Comparison of ENCODE assay signal across 11 cellular contexts in the genomic region with DNA sequence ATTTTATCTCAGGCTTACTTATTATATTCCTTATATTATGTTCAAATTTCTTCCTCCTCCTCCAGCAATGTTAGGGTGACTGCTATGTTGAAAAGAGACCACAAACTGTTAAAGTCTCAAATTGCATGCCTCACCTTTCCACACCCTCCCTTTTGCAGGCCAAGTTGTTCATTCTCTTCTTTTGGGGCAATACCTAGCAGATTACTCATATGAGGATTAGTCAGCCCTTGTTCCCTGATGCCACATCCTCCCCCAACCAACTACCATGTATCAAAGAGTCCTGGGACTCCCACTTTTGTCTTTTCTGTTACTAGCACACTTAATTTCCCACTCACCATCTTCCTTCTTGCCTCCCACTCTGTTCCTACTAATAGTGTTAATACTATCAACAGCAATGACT.
DNase-seq lines count a peak whose midpoint lies in the region; ATAC-seq, FAIRE-seq and TF ChIP-seq lines count a peak whose summit lies in the region.
"Had no signal": no experiment of that assay in that cellular context is flagged by ENCODE, and none has a peak within 500 bp of the region (broad histone marks: within the 10 kb centered on the region; RNA-seq: fewer than 3 reads in every experiment).

No MANE protein-coding gene starts in this region.

- TF ChIP-seq POLR2A in GM12878 (IDR thresholded peaks at IDR 0.05; ENCODE audit: low read depth, low read length) (no peak), esophagus muscularis mucosa (IDR thresholded peaks at IDR 0.05; ENCODE audit: low read depth) (no peak)

- no peak overlapping the region for H3K27ac Mint-ChIP-seq in activated T-cell treated with anti-CD3 and anti-CD28 coated beads, Interleukin-2, amount 50 U/mL, for 72 hours

- no peaks in the 10 kb centered on the region for H3K27me3 ChIP-seq in GM12878 (replicated peaks in 1 of 2; ENCODE audit: control insufficient read depth in 2 of 2, insufficient read depth in 2 of 2, low read length in 1 of 2)
- no peaks in the 10 kb centered on the region for H3K27me3 ChIP-seq in esophagus muscularis mucosa
- H3K27me3 ChIP-seq in effector memory CD4-positive, alpha-beta T cell (replicated peaks; ENCODE audit: control insufficient read depth, insufficient read depth, low read length, poor library complexity, severe bottlenecking): no peaks in the 10 kb centered on the region

- H3K27ac ChIP-seq in GM12878 (ENCODE audit: control insufficient read depth, insufficient read depth) (no peak overlapping the region), esophagus muscularis mucosa (replicated peaks in 1 of 4) (no peak overlapping the region)
- no peak overlapping the region for H3K27ac ChIP-seq in effector memory CD4-positive, alpha-beta T cell (ENCODE audit: insufficient read depth, low read length, poor library complexity, severe bottlenecking)
- H3K27ac ChIP-seq: parathyroid adenoma had no signal

- H3K36me3 Mint-ChIP-seq in activated T-cell treated with anti-CD3 and anti-CD28 coated beads, Interleukin-2, amount 50 U/mL, for 72 hours (ENCODE audit: insufficient read depth in 2 of 2): peaks cover 0 to 2% of the 10 kb centered on the region in 2 donors

- H3K9me3 Mint-ChIP-seq in activated T-cell treated with anti-CD3 and anti-CD28 coated beads, Interleukin-2, amount 50 U/mL, for 72 hours: peaks cover 0 to 2% of the 10 kb centered on the region in 2 donors

- CTCF ChIA-PET in GM12878 (lab: Yijun Ruan, JAX): no interaction called here

- SMC1A ChIA-PET in GM12878 (lab: Charles Lee; ENCODE audit: uncharacterized antibody, unreplicated experiment): no interaction called here

- RAD21 ChIA-PET in GM12878 (lab: Charles Lee; ENCODE audit: unreplicated experiment): no interaction called here

- TF ChIP-seq RAD21 in GM12878 (IDR thresholded peaks at IDR 0.05; ENCODE audit: insufficient read depth, low read depth, low read length): no peak

- peaks cover 10% of the 10 kb centered on the region for H3K27me3 Mint-ChIP-seq in activated T-cell treated with anti-CD3 and anti-CD28 coated beads, Interleukin-2, amount 50 U/mL, for 72 hours (ENCODE audit: low read depth)

- no peak overlapping the region for H3K4me3 ChIP-seq in GM12878
- H3K4me3 ChIP-seq in esophagus muscularis mucosa: no peak overlapping the region
- no peak overlapping the region for H3K4me3 ChIP-seq in effector memory CD4-positive, alpha-beta T cell (ENCODE audit: insufficient read depth, low read depth, low read length, poor library complexity, severe bottlenecking)

- TF ChIP-seq EP300 in GM12878 (IDR thresholded peaks at IDR 0.05; ENCODE audit: borderline replicate concordance in 1 of 2, control insufficient read depth in 1 of 2, low read depth in 2 of 2, low read length in 2 of 2) (no peak), esophagus muscularis mucosa (IDR thresholded peaks at IDR 0.05) (no peak)

- H3K4me3 Mint-ChIP-seq in activated T-cell treated with anti-CD3 and anti-CD28 coated beads, Interleukin-2, amount 50 U/mL, for 72 hours: no peak overlapping the region

- no peak overlapping the region for H2AFZ ChIP-seq in GM12878 (ENCODE audit: control insufficient read depth, low read depth, low read length)
- H2AFZ ChIP-seq: parathyroid adenoma had no signal

- in situ Hi-C loops in GM12878 (cut with MboI): no loop called here

- H3K9me3 ChIP-seq in GM12878 (replicated peaks; ENCODE audit: control insufficient read depth, insufficient read depth, low read length) (no peaks in the 10 kb centered on the region; the same call in 1 of the 3 replicates), esophagus muscularis mucosa (peaks cover 0 to under 1% (median 0%) of the 10 kb centered on the region in 4 donors)
- no peaks in the 10 kb centered on the region for H3K9me3 ChIP-seq in effector memory CD4-positive, alpha-beta T cell (ENCODE audit: control insufficient read depth, low read length)

- no peak overlapping the region for H3K9ac ChIP-seq in GM12878 (ENCODE audit: control insufficient read depth, insufficient read depth, low read length)
- H3K9ac ChIP-seq: parathyroid adenoma had no signal

- peaks cover 6% of the 10 kb centered on the region for H3K4me1 Mint-ChIP-seq in activated T-cell treated with anti-CD3 and anti-CD28 coated beads, Interleukin-2, amount 50 U/mL, for 72 hours (ENCODE audit: low read depth)

- POLR2A ChIA-PET in GM12878 (lab: Charles Lee): no interaction called here

- H3K36me3 ChIP-seq in GM12878 (ENCODE audit: control insufficient read depth in 2 of 2, insufficient read depth in 2 of 2, low read length in 1 of 2) (no peaks in the 10 kb centered on the region), esophagus muscularis mucosa (no peaks in the 10 kb centered on the region)
- H3K36me3 ChIP-seq in effector memory CD4-positive, alpha-beta T cell (ENCODE audit: control insufficient read depth, insufficient read depth, low read length): no peaks in the 10 kb centered on the region

- BruUV-seq in GM12878 (replicated peaks; lab: Mats Ljungman, UMichigan): no TSS peak

- H3K79me2 ChIP-seq in GM12878 (ENCODE audit: control insufficient read depth, insufficient read depth, low read length): no peaks in the 10 kb centered on the region
- H3K79me2 ChIP-seq: parathyroid adenoma had no signal

- H3K4me1 ChIP-seq in GM12878 (ENCODE audit: control insufficient read depth, insufficient read depth, low read length) (no peaks in the 10 kb centered on the region), esophagus muscularis mucosa (peaks cover 0 to 5% (median 2%) of the 10 kb centered on the region in 4 donors)
- no peaks in the 10 kb centered on the region for H3K4me1 ChIP-seq in effector memory CD4-positive, alpha-beta T cell (ENCODE audit: control insufficient read depth, insufficient read depth, low read length, poor library complexity, severe bottlenecking)
- H3K4me1 ChIP-seq: parathyroid adenoma had no signal

- TF ChIP-seq CTCF in GM12878 (IDR thresholded peaks at IDR 0.05 in 2 of 3, conservative IDR thresholded peaks at IDR 0.05 in 1 of 3; ENCODE audit: control insufficient read depth in 2 of 3, extremely low read depth in 1 of 3, insufficient read depth in 1 of 3, low read depth in 3 of 3, low read length in 3 of 3) (no peak), esophagus muscularis mucosa (IDR thresholded peaks at IDR 0.05) (no peak)

- peak; percentile 3 for DNase-seq in activated T-cell treated with anti-CD3 and anti-CD28 coated beads, Interleukin-2, amount 50 U/mL, for 72 hours
- no peak for DNase-seq in activated T-cell treated with anti-CD3 and anti-CD28 coated beads, Interleukin-2, amount 50 U/mL, for 48 hours
- DNase-seq in HS-27A (ENCODE audit: low read depth) (peak; percentile 72), GM12878 (ENCODE audit: low read depth, low spot score) (no peak), NCI-H1092 (lab: John Stamatoyannopoulos, UW) (no peak), esophagus muscularis mucosa (ENCODE audit: extremely low spot score) (no peak)
- no peak for DNase-seq in stimulated activated naive CD8-positive, alpha-beta T cell treated with anti-CD3 and anti-CD28 coated beads, Interleukin-15, Interleukin-2, amounts not matched to agents 100 U/mL and 50 U/mL, for 24 hours
- DNase-seq in effector memory CD4-positive, alpha-beta T cell: no peak
- DNase-seq: cortex of kidney had no signal

- H3K4me2 ChIP-seq in GM12878 (ENCODE audit: control insufficient read depth, insufficient read depth): no peak overlapping the region

- no peak for FAIRE-seq in GM12878 (lab: Jason Lieb, UNC)
- FAIRE-seq: H1 had no signal

- peak; percentile 86 to 91 for ATAC-seq in activated T-cell treated with anti-CD3 and anti-CD28 coated beads, Interleukin-2, amount 50 U/mL, for 72 hours (replicated peaks in 1 of 2)
- ATAC-seq in GM12878: peak; percentile 45
- peak; percentile 43 for ATAC-seq in stimulated activated naive CD8-positive, alpha-beta T cell treated with anti-CD3 and anti-CD28 coated beads, Interleukin-15, Interleukin-2, amounts not matched to agents 100 U/mL and 50 U/mL, for 24 hours

- H4K20me1 ChIP-seq in GM12878 (ENCODE audit: control insufficient read depth, insufficient read depth): no peaks in the 10 kb centered on the region

- intact Hi-C loops in GM12878 (cut with micrococcal nuclease; ENCODE audit: unreplicated experiment): no loop called here
- intact Hi-C loops in esophagus muscularis mucosa (cut with DNase I): no loop called here

TF ChIP-seq in GM12878, 131 proteins besides CTCF, POLR2A, EP300 and RAD21:
- no peak for TF ChIP-seq YBX1 (IDR thresholded peaks at IDR 0.05)
- TF ChIP-seq HCFC1 (IDR thresholded peaks at IDR 0.05; ENCODE audit: low read length): no peak
- TF ChIP-seq LARP7 (IDR thresholded peaks at IDR 0.05): no peak
- TF ChIP-seq RB1 (IDR thresholded peaks at IDR 0.05; ENCODE audit: borderline replicate concordance): no peak
- TF ChIP-seq SREBF1 (IDR thresholded peaks at IDR 0.05; ENCODE audit: low read length): no peak
- no peak for TF ChIP-seq BMI1 (IDR thresholded peaks at IDR 0.05; ENCODE audit: borderline replicate concordance)
- TF ChIP-seq CHD1 (IDR thresholded peaks at IDR 0.05; ENCODE audit: low read depth, low read length): no peak
- no peak for TF ChIP-seq MXI1 (IDR thresholded peaks at IDR 0.05; ENCODE audit: low read depth, low read length)

Comparison
In these comparisons a context has a peak if more than half of its experiments do, and no peak if none do; other contexts are left out.
1. DNase-seq: peak in activated T-cell treated with anti-CD3 and anti-CD28 coated beads, Interleukin-2, amount 50 U/mL, for 72 hours (2 of 2) and HS-27A (single experiment); none in activated T-cell treated with anti-CD3 and anti-CD28 coated beads, Interleukin-2, amount 50 U/mL, for 48 hours (0 of 2), GM12878 (single experiment), stimulated activated naive CD8-positive, alpha-beta T cell treated with anti-CD3 and anti-CD28 coated beads, Interleukin-15, Interleukin-2, amounts not matched to agents 100 U/mL and 50 U/mL, for 24 hours (single experiment), NCI-H1092 (single experiment), esophagus muscularis mucosa (single experiment) and effector memory CD4-positive, alpha-beta T cell (0 of 3).
2. Peak in every context shown above with its lines, with median percentiles within 50 percentile points of each other: ATAC-seq.